In genomic region chr10:28776519-28776918, GRCh38 we compare ENCODE assay signal across 21 cellular contexts.
"Had no signal": no experiment of that assay in that cellular context is flagged by ENCODE, and none has a peak within 500 bp of the region (broad histone marks: within the 10 kb centered on the region; RNA-seq: fewer than 3 reads in every experiment).

No MANE protein-coding gene starts in this region.

- H3K4me3 Mint-ChIP-seq: immature natural killer cell had no signal

- H3K36me3 ChIP-seq: esophagus muscularis mucosa, gastroesophageal sphincter, heart left ventricle, lower lobe of right lung had no signal

- DNase-seq: dermis blood vessel endothelial cell; dorsolateral prefrontal cortex; effector CD4-positive, alpha-beta T cell; effector memory CD4-positive, alpha-beta T cell; foreskin keratinocyte; heart left ventricle; hypothalamus; immature natural killer cell; islet precursor cell; kidney; kidney glomerular epithelial cell; left colon; left ventricle myocardium superior; lower lobe of right lung; mesenchymal stem cell; midbrain had no signal

- H3K4me1 ChIP-seq: esophagus muscularis mucosa, foreskin keratinocyte, gastroesophageal sphincter, heart left ventricle, lower lobe of right lung had no signal

- H3K4me3 ChIP-seq: coronary artery, dorsolateral prefrontal cortex, esophagus muscularis mucosa, gastroesophageal sphincter, heart left ventricle, hepatocyte, lower lobe of right lung had no signal

- H3K9me3 ChIP-seq: esophagus muscularis mucosa, gastroesophageal sphincter, heart left ventricle, lower lobe of right lung had no signal

- H3K27ac ChIP-seq: coronary artery, dorsolateral prefrontal cortex, esophagus muscularis mucosa, foreskin keratinocyte, gastroesophageal sphincter, heart left ventricle, hepatocyte, lower lobe of right lung had no signal

- H3K36me3 Mint-ChIP-seq: immature natural killer cell had no signal

- H3K27ac Mint-ChIP-seq: immature natural killer cell had no signal

- H2AFZ ChIP-seq: hepatocyte had no signal

- ATAC-seq: foreskin keratinocyte, gastroesophageal sphincter, heart left ventricle, left colon, left lobe of liver, left ventricle myocardium superior had no signal

- H3K27me3 ChIP-seq: dorsolateral prefrontal cortex, esophagus muscularis mucosa, foreskin keratinocyte, gastroesophageal sphincter, heart left ventricle, hepatocyte had no signal

- H3K4me2 ChIP-seq: hepatocyte had no signal

- H3K79me2 ChIP-seq: hepatocyte had no signal
